Comparison of ENCODE assay signal across 19 cellular contexts in the genomic region with DNA sequence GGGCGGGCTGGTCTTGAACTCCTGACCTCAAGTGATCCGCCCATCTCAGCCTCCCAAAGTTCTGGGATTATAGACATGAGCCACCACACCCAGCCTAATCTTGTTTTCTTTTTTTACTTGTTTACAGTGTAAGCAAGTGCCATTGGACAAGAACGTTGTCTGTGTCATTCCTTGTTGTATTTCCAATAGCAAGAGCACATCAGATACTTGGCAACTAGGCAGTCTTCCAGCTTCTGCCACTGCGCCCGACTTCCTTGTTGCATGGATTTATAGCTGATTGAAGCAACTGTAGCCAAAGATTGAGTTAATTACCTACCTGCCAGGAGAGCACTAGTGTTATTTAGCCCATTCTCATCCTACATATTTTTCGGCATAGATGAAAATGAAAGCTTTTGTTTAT.
"Had no signal": no experiment of that assay in that cellular context is flagged by ENCODE, and none has a peak within 500 bp of the region (broad histone marks: within the 10 kb centered on the region; RNA-seq: fewer than 3 reads in every experiment).

No MANE protein-coding gene starts in this region.

- H3K4me3 Mint-ChIP-seq: activated CD4-positive, alpha-beta memory T cell treated with anti-CD3 and anti-CD28 coated beads for 36 hours; activated T-helper 1 cell treated with anti-CD3 and anti-CD28 coated beads, Interleukin-12 subunit alpha, Interleukin-12 subunit beta, Interleukin-2, Interleukin-4 antibody, amounts not matched to agents 30 ng/mL and 10 ng/mL and 1 ng/mL, durations not matched to agents 14 hours and 24 hours and 36 hours; natural killer cell treated with Interleukin-12 subunit alpha and Interleukin-12 subunit beta and Interleukin-15 and Interleukin-18, amount 100 ng/mL, for 72 hours had no signal

- H3K27me3 Mint-ChIP-seq: activated CD4-positive, alpha-beta memory T cell treated with anti-CD3 and anti-CD28 coated beads for 36 hours; natural killer cell treated with Interleukin-12 subunit alpha and Interleukin-12 subunit beta and Interleukin-15 and Interleukin-18, amount 100 ng/mL, for 72 hours had no signal

- H3K4me3 ChIP-seq: coronary artery, right atrium auricular region, SJCRH30, skin epidermis, thoracic aorta had no signal

- ATAC-seq: activated CD4-positive, CD25-positive, alpha-beta regulatory T cell treated with anti-CD3 and anti-CD28 coated beads, Interleukin-2, amount 50 U/mL, for 24 hours; natural killer cell treated with Interleukin-12 subunit alpha and Interleukin-12 subunit beta and Interleukin-15 and Interleukin-18, amount 100 ng/mL, for 72 hours had no signal

- DNase-seq: activated CD4-positive, alpha-beta memory T cell treated with anti-CD3 and anti-CD28 coated beads for 36 hours; amniotic stem cell; effector CD8-positive, alpha-beta T cell; foreskin melanocyte; head of caudate nucleus; kidney glomerular epithelial cell; mesenchymal stem cell; nucleus accumbens; posterior cingulate gyrus; stimulated activated CD4-positive, alpha-beta T cell treated with anti-CD3 and anti-CD28 coated beads, Interleukin-4, amount 100 ng/mL, for 4 hours; stimulated activated CD8-positive, alpha-beta memory T cell treated with anti-CD3 and anti-CD28 coated beads, Interleukin-4, amount 100 ng/mL, for 48 hours had no signal

- H3K27ac Mint-ChIP-seq: activated CD4-positive, alpha-beta memory T cell treated with anti-CD3 and anti-CD28 coated beads for 36 hours; activated T-helper 1 cell treated with anti-CD3 and anti-CD28 coated beads, Interleukin-12 subunit alpha, Interleukin-12 subunit beta, Interleukin-2, Interleukin-4 antibody, amounts not matched to agents 30 ng/mL and 10 ng/mL and 1 ng/mL, durations not matched to agents 14 hours and 24 hours and 36 hours had no signal

- H3K9me3 Mint-ChIP-seq: activated CD4-positive, alpha-beta memory T cell treated with anti-CD3 and anti-CD28 coated beads for 36 hours; activated T-helper 1 cell treated with anti-CD3 and anti-CD28 coated beads, Interleukin-12 subunit alpha, Interleukin-12 subunit beta, Interleukin-2, Interleukin-4 antibody, amounts not matched to agents 30 ng/mL and 10 ng/mL and 1 ng/mL, durations not matched to agents 14 hours and 24 hours and 36 hours; natural killer cell treated with Interleukin-12 subunit alpha and Interleukin-12 subunit beta and Interleukin-15 and Interleukin-18, amount 100 ng/mL, for 72 hours had no signal
